ENCODE assay signal across 1 cellular context in the genomic region with DNA sequence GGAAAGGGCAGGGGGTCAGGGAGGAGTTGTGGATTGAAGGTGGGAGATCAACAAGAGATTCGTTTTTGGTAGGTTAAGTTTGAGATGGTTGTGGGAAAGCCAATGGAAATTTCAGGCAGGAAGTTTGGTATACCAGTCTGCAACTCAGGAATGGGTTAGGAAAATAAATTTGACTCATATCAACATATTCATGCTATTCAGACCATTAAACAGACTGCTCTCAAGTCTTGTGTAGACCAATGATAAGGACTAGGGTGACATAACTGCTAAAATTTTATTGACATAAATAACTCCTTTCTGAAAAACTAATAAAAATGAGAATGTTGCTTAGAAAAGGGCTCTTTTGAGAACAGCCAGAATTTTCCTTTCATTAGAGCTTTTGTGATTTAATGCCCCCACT.
TF ChIP-seq lines count a peak whose summit lies in the region.

No MANE protein-coding gene starts in this region.

TF ChIP-seq in endothelial cell of umbilical vein, 7 proteins besides CTCF, POLR2A, EP300 and RAD21 (continued from another document):
- TF ChIP-seq, protein P1, sequence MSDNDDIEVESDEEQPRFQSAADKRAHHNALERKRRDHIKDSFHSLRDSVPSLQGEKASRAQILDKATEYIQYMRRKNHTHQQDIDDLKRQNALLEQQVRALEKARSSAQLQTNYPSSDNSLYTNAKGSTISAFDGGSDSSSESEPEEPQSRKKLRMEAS (IDR thresholded peaks at IDR 0.05; ENCODE audit: insufficient read depth, insufficient read length), result no peak
- TF ChIP-seq FOS (IDR thresholded peaks at IDR 0.05; ENCODE audit: borderline replicate concordance, insufficient read depth, low read length) (no peak), MYC (IDR thresholded peaks at IDR 0.05; ENCODE audit: low read depth, low read length) (no peak), JUN (IDR thresholded peaks at IDR 0.05; ENCODE audit: borderline replicate concordance, insufficient read depth, insufficient read length, low read depth) (no peak), POLR2AphosphoS5 (IDR thresholded peaks at IDR 0.05; ENCODE audit: insufficient read depth, low read depth, low read length) (no peak)
